ENCODE assay signal across 1 cellular context in genomic region chr11:16818284-16818683, GRCh38.
TF ChIP-seq lines count a peak whose summit lies in the region.

No MANE protein-coding gene starts in this region.

TF ChIP-seq in HepG2, 621 proteins besides CTCF, POLR2A, EP300 and RAD21 (continued from another document and continues in another):
- TF ChIP-seq ZNF281 (CRISPR knock-in tag; IDR thresholded peaks at IDR 0.05; ENCODE audit: borderline replicate concordance): peak; percentile 2; the same call in 1 of the 2 replicates
- TF ChIP-seq ZNF317 (CRISPR knock-in tag; IDR thresholded peaks at IDR 0.05): no peak
- peak; percentile 60; the same call in 1 of the 2 replicates for TF ChIP-seq PRDM10 (CRISPR knock-in tag; IDR thresholded peaks at IDR 0.05; ENCODE audit: low read depth)
- no peak for TF ChIP-seq ISX (CRISPR knock-in tag; conservative IDR thresholded peaks at IDR 0.05)
- no peak for TF ChIP-seq KLF11 (CRISPR knock-in tag; IDR thresholded peaks at IDR 0.05)
- TF ChIP-seq GLMP (CRISPR knock-in tag; IDR thresholded peaks at IDR 0.05; ENCODE audit: borderline replicate concordance): no peak
- no peak for TF ChIP-seq ZNF512 (CRISPR knock-in tag; IDR thresholded peaks at IDR 0.05)
- no peak for TF ChIP-seq PHF21A (CRISPR knock-in tag; IDR thresholded peaks at IDR 0.05)
- no peak for TF ChIP-seq POGZ (CRISPR knock-in tag; IDR thresholded peaks at IDR 0.05)
- TF ChIP-seq TGIF2 (CRISPR knock-in tag; IDR thresholded peaks at IDR 0.05): no peak
- no peak for TF ChIP-seq FOSL1 (CRISPR knock-in tag; IDR thresholded peaks at IDR 0.05; ENCODE audit: borderline replicate concordance)
- TF ChIP-seq ZNF441 (CRISPR knock-in tag; IDR thresholded peaks at IDR 0.05; ENCODE audit: borderline replicate concordance): no peak
- TF ChIP-seq GPN1 (CRISPR knock-in tag; IDR thresholded peaks at IDR 0.05; ENCODE audit: borderline replicate concordance): no peak
- no peak for TF ChIP-seq ZNF564 (CRISPR knock-in tag; IDR thresholded peaks at IDR 0.05)
- no peak for TF ChIP-seq SMAD1 (CRISPR knock-in tag; IDR thresholded peaks at IDR 0.05; ENCODE audit: borderline replicate concordance, low read depth)
- TF ChIP-seq CHD2 (IDR thresholded peaks at IDR 0.05; ENCODE audit: low read depth, low read length): no peak
- TF ChIP-seq SMC3 (IDR thresholded peaks at IDR 0.05; ENCODE audit: low read length): peak; percentile 44; the same call in 1 of the 2 replicates
- TF ChIP-seq ATM (IDR thresholded peaks at IDR 0.05; ENCODE audit: borderline replicate concordance): no peak
- no peak for TF ChIP-seq ZBTB43 (CRISPR knock-in tag; conservative IDR thresholded peaks at IDR 0.05)
- no peak for TF ChIP-seq RFXANK (CRISPR knock-in tag; IDR thresholded peaks at IDR 0.05)
- TF ChIP-seq HMGXB3 (CRISPR knock-in tag; IDR thresholded peaks at IDR 0.05; ENCODE audit: borderline replicate concordance): no peak
- TF ChIP-seq ZBTB38 (CRISPR knock-in tag; IDR thresholded peaks at IDR 0.05): no peak
- TF ChIP-seq CBX2 (IDR thresholded peaks at IDR 0.05; ENCODE audit: low read depth, low read length): no peak
- TF ChIP-seq CBX2 (CRISPR knock-in tag; IDR thresholded peaks at IDR 0.05; ENCODE audit: low read depth): no peak
- TF ChIP-seq GFI1 (CRISPR knock-in tag; IDR thresholded peaks at IDR 0.05; ENCODE audit: borderline replicate concordance): no peak
- no peak for TF ChIP-seq ZNF574 (CRISPR knock-in tag; IDR thresholded peaks at IDR 0.05)
- TF ChIP-seq ZNF567 (CRISPR knock-in tag; IDR thresholded peaks at IDR 0.05; ENCODE audit: borderline replicate concordance): no peak
- TF ChIP-seq ZNF883 (CRISPR knock-in tag; IDR thresholded peaks at IDR 0.05; ENCODE audit: not compliant biosample characterization): no peak
- TF ChIP-seq TFE3 (CRISPR knock-in tag; IDR thresholded peaks at IDR 0.05): no peak
- no peak for TF ChIP-seq HOXA3 (CRISPR knock-in tag; IDR thresholded peaks at IDR 0.05)
- no peak for TF ChIP-seq FOXA1 (IDR thresholded peaks at IDR 0.05)
- TF ChIP-seq FOXA1 (CRISPR knock-in tag; IDR thresholded peaks at IDR 0.05): peak; percentile 48
- TF ChIP-seq MIXL1 (CRISPR knock-in tag; IDR thresholded peaks at IDR 0.05): no peak
- no peak for TF ChIP-seq ZNF841 (CRISPR knock-in tag; IDR thresholded peaks at IDR 0.05; ENCODE audit: borderline replicate concordance)
- no peak for TF ChIP-seq CERS6 (CRISPR knock-in tag; IDR thresholded peaks at IDR 0.05)
- no peak for TF ChIP-seq GATA4 (IDR thresholded peaks at IDR 0.05; ENCODE audit: borderline replicate concordance, low read depth)
- TF ChIP-seq STAG1 (CRISPR knock-in tag; IDR thresholded peaks at IDR 0.05): peak; percentile 33
- peak; percentile 17 for TF ChIP-seq TEAD3 (CRISPR knock-in tag; optimal IDR thresholded peaks at IDR 0.05; ENCODE audit: borderline replicate concordance)
